ENCODE assay signal across 18 cellular contexts in the genomic region with DNA sequence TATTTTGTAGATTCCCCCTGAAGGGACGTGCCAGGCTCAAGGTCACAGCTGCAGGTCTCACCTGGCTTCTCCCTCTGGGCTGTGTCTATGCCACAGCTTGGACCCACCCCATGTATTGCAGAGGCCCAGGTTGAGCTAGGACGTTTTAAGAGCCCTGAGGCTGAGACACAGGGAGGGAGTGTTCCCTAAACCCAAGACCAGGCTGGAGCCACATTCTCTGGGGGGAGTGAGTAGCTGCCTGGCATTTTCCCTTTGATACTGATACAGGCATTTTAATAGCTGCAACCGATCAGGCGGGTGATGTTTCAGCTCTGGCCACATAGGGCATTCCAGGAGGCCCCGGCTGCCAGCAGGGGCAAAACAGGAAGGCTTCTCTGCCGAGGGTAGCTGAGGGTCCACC.
"Had no signal": no experiment of that assay in that cellular context is flagged by ENCODE, and none has a peak within 500 bp of the region (broad histone marks: within the 10 kb centered on the region; RNA-seq: fewer than 3 reads in every experiment).

No MANE protein-coding gene starts in this region.

- H3K9ac ChIP-seq: SK-N-SH had no signal

- H3K27ac ChIP-seq: HL-60 had no signal

- DNase-seq: KBM-7, MG63, NCI-H1092, NCI-H1105 treated with DMSO at 0.1 percent for 48 hours, NCI-H1417 treated with DMSO at 0.1 percent for 48 hours, NCI-H146, NCI-H1694 treated with DMSO at 0.1 percent for 48 hours, NCI-H1930, NCI-H2081, NCI-H2107, NCI-H2227 treated with DMSO at 0.1 percent for 48 hours, NCI-H524, NCI-H526 treated with DMSO at 0.1 percent for 48 hours, NCI-H748 treated with DMSO at 0.1 percent for 48 hours, Right ventricle myocardium superior, RPMI8226, SK-N-SH had no signal

- H3K27me3 ChIP-seq: MG63 had no signal

- H3K36me3 ChIP-seq: MG63 had no signal

- H3K9me2 ChIP-seq: SK-N-SH had no signal

- H3K9me3 ChIP-seq: MG63, SK-N-SH had no signal

- H3K4me3 ChIP-seq: MG63 had no signal

- H3K4me2 ChIP-seq: SK-N-SH had no signal
